ENCODE assay signal across 11 cellular contexts in the genomic region with DNA sequence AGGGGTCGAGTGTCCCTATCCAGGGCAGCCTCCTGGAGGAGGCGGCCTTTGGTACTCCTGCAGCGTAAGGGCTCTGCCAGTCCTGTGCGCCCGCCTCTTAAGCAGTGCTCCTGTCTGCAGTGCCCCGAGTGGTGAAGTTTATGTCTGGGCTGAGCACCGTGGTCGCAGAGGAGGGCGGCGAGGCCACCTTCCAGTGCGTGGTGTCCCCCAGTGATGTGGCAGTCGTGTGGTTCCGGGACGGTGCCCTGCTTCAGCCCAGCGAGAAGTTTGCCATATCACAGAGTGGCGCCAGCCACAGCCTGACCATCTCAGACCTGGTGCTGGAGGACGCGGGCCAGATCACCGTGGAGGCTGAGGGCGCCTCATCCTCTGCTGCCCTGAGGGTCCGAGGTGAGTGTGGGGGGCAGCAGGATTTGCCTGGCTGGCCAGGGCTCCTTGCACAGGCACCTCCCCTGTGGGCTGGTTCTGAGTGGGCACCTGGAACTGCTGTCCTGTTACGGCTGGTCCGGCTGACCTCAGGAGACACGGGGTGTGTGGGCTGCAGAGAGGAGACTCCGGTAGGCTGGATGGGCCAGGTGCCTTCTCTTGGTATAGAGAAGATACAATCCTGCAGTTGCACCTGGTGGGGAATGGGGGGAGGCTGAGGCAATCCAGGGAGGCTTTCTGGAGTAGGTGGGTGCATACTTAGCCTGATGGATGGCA.
DNase-seq lines count a peak whose midpoint lies in the region; ATAC-seq, FAIRE-seq and TF ChIP-seq lines count a peak whose summit lies in the region.
"Had no signal": no experiment of that assay in that cellular context is flagged by ENCODE, and none has a peak within 500 bp of the region (broad histone marks: within the 10 kb centered on the region; RNA-seq: fewer than 3 reads in every experiment).

No MANE protein-coding gene starts in this region.

- no peak for ATAC-seq in activated naive CD8-positive, alpha-beta T cell treated with anti-CD3 and anti-CD28 coated beads, Interleukin-2, amount 10 ng/mL, durations not matched to agents 7 days and 5 days (ENCODE audit: low read depth)

- H3K27me3 ChIP-seq in left ventricle myocardium inferior (ENCODE audit: low read depth) (no peaks in the 10 kb centered on the region), right atrium auricular region (no peaks in the 10 kb centered on the region), muscle layer of colon (ENCODE audit: control insufficient read depth in 1 of 2, insufficient read depth in 2 of 2, low read length in 2 of 2) (no peaks in the 10 kb centered on the region)

- H3K36me3 Mint-ChIP-seq in activated naive CD8-positive, alpha-beta T cell treated with anti-CD3 and anti-CD28 coated beads, Interleukin-2, amount 10 ng/mL, durations not matched to agents 7 days and 5 days = no peaks in the 10 kb centered on the region

- H3K27me3 Mint-ChIP-seq in activated naive CD8-positive, alpha-beta T cell treated with anti-CD3 and anti-CD28 coated beads, Interleukin-2, amount 10 ng/mL, durations not matched to agents 7 days and 5 days = no peaks in the 10 kb centered on the region

- no peak for FAIRE-seq in frontal cortex (lab: Jason Lieb, UNC)
- FAIRE-seq: D721Med had no signal

- H3K27ac Mint-ChIP-seq in activated naive CD8-positive, alpha-beta T cell treated with anti-CD3 and anti-CD28 coated beads, Interleukin-2, amount 10 ng/mL, durations not matched to agents 7 days and 5 days = peak overlapping the region; percentile 76

- H3K27ac ChIP-seq in left ventricle myocardium inferior (replicated peaks) (peak overlapping the region; percentile 78), right atrium auricular region (peak overlapping the region in 1 of 2 donors; percentile 74), muscle layer of colon (ENCODE audit: low read depth, low read length) (no peak overlapping the region), urinary bladder (ENCODE audit: low read depth) (no peak overlapping the region)

- H3K9me3 ChIP-seq in left ventricle myocardium inferior (replicated peaks) (no peaks in the 10 kb centered on the region), right atrium auricular region (no peaks in the 10 kb centered on the region), muscle layer of colon (ENCODE audit: low read length) (no peaks in the 10 kb centered on the region)

- peak overlapping the region; percentile 77 for H3K4me3 Mint-ChIP-seq in activated naive CD8-positive, alpha-beta T cell treated with anti-CD3 and anti-CD28 coated beads, Interleukin-2, amount 10 ng/mL, durations not matched to agents 7 days and 5 days

- POLR2A ChIA-PET in activated naive CD8-positive, alpha-beta T cell treated with anti-CD3 and anti-CD28 coated beads, Interleukin-2, amount 10 ng/mL, durations not matched to agents 7 days and 5 days (lab: Charles Lee) = interaction anchor here (1.4 kb wide), 3 partner anchors 109 to 183 kb away, joined by 7 to 14 read pairs (median 11); a partner anchor contains a TSS

- H3K4me3 ChIP-seq in left ventricle myocardium inferior (peak overlapping the region; percentile 75), right atrium auricular region (no peak overlapping the region), muscle layer of colon (ENCODE audit: low read depth in 1 of 2, low read length in 2 of 2) (peak overlapping the region in 1 of 2 donors; percentile 62), urinary bladder (ENCODE audit: low read depth, low read length) (peak overlapping the region; percentile 56)

- peak overlapping the region; percentile 10 for H3K9ac ChIP-seq in muscle layer of colon (ENCODE audit: low read length)

- TF ChIP-seq CTCF in left ventricle myocardium inferior (IDR thresholded peaks at IDR 0.05; ENCODE audit: borderline replicate concordance) (no peak), right atrium auricular region (IDR thresholded peaks at IDR 0.05) (no peak)

- DNase-seq in left ventricle myocardium inferior (no peak), right atrium auricular region (ENCODE audit: low spot score) (no peak), frontal cortex (ENCODE audit: low spot score in 2 of 2) (no peak), NCI-H82 (lab: John Stamatoyannopoulos, UW) (no peak)
- DNase-seq in activated naive CD8-positive, alpha-beta T cell treated with anti-CD3 and anti-CD28 coated beads, Interleukin-2, amount 10 ng/mL, durations not matched to agents 7 days and 5 days = peak; percentile 30
- no peak for DNase-seq in stimulated activated naive CD4-positive, alpha-beta T cell (lab: John Stamatoyannopoulos, UW)
- DNase-seq: hypothalamus, NCI-H1105 had no signal

- peaks cover 25% of the 10 kb centered on the region for H3K4me1 ChIP-seq in left ventricle myocardium inferior
- H3K4me1 ChIP-seq in right atrium auricular region = peaks cover 0 to 22% of the 10 kb centered on the region in 2 donors
- H3K4me1 ChIP-seq in muscle layer of colon (ENCODE audit: insufficient read depth, low read length) = peaks cover 9% of the 10 kb centered on the region
- H3K4me1 ChIP-seq in urinary bladder (ENCODE audit: insufficient read depth) = no peaks in the 10 kb centered on the region

- peaks cover 6% of the 10 kb centered on the region for H3K4me1 Mint-ChIP-seq in activated naive CD8-positive, alpha-beta T cell treated with anti-CD3 and anti-CD28 coated beads, Interleukin-2, amount 10 ng/mL, durations not matched to agents 7 days and 5 days

- peaks cover 79% of the 10 kb centered on the region for H3K36me3 ChIP-seq in left ventricle myocardium inferior
- peaks cover 70% of the 10 kb centered on the region for H3K36me3 ChIP-seq in right atrium auricular region
- H3K36me3 ChIP-seq in muscle layer of colon (ENCODE audit: insufficient read depth, low read length) = no peaks in the 10 kb centered on the region
- no peaks in the 10 kb centered on the region for H3K36me3 ChIP-seq in urinary bladder (ENCODE audit: insufficient read depth)

- intact Hi-C loops in left ventricle myocardium inferior (cut with micrococcal nuclease) = no loop called here

- 93% methylated on average over 25 of the region's 25 CpGs for WGBS in urinary bladder

- H3K9me3 Mint-ChIP-seq in activated naive CD8-positive, alpha-beta T cell treated with anti-CD3 and anti-CD28 coated beads, Interleukin-2, amount 10 ng/mL, durations not matched to agents 7 days and 5 days = no peaks in the 10 kb centered on the region

Comparison
In these comparisons a context has a peak if more than half of its experiments do, and no peak if none do; other contexts are left out.
1. H3K4me3 ChIP-seq: peak in left ventricle myocardium inferior (single experiment) and urinary bladder (single experiment); none in right atrium auricular region (0 of 2).